8 cellular contexts compared by ENCODE assay signal in genomic region chr11:119205574-119206511, GRCh38. TPM values are rescaled to one million over a fixed set of nuclear protein-coding genes. Genes with fewer than 3 reads are reported as not detected.
DNase-seq lines count a peak whose midpoint lies in the region; ATAC-seq and TF ChIP-seq lines count a peak whose summit lies in the region.

TSS of gene CBL (plus strand) at chr11:119206339. CDS start at chr11:119206418, 79 bp downstream.

- H3K36me3 Mint-ChIP-seq in brain = no peaks in the 10 kb centered on the region

- H3K9me3 Mint-ChIP-seq in brain = no peaks in the 10 kb centered on the region

- H3K27me3 Mint-ChIP-seq in brain = peaks cover 9% of the 10 kb centered on the region

- peaks cover 47% of the 10 kb centered on the region for H3K4me1 Mint-ChIP-seq in brain

- DNase-seq in 8988T (peak; percentile 98), NCI-H2107 treated with DMSO at 0.1 percent for 48 hours (lab: John Stamatoyannopoulos, UW; ENCODE audit: unreplicated experiment) (peak; percentile 91), UCSD-AML1 (lab: John Stamatoyannopoulos, UW; ENCODE audit: unreplicated experiment) (peak; percentile 93), skeletal muscle cell (ENCODE audit: low read depth) (peak; percentile 45)

- H3K27ac Mint-ChIP-seq in brain = peak within 1 kb of the TSS; percentile 96 to 99 (median 96)

- peak within 1 kb of the TSS; percentile 90 for H3K4me3 ChIP-seq in iPS-11a (ENCODE audit: low read depth, low read length)
- peak within 1 kb of the TSS; percentile 90 for H3K4me3 ChIP-seq in skeletal muscle cell (ENCODE audit: low read depth, low read length)

- ATAC-seq in GM18519 (IDR thresholded peaks at IDR 0.05; ENCODE audit: low FRiP score, unreplicated experiment) (peak; percentile 59), HG03045 (IDR thresholded peaks at IDR 0.05; ENCODE audit: unreplicated experiment) (peak; percentile 86)

- H3K4me3 Mint-ChIP-seq in brain = peak within 1 kb of the TSS; percentile 94 to 100 (median 97)

- peak; percentile 89 to 91 for TF ChIP-seq CTCF in brain (conservative IDR thresholded peaks at IDR 0.05)

RNA-seq across cellular contexts. Expression of gene CBL, which starts in this region (rescaled TPM):
- polyA plus RNA-seq in brain (ENCODE audit: insufficient read depth, low read depth, low replicate concordance) = 16.4 TPM

Comparison
In these comparisons a context has a peak if more than half of its experiments do, and no peak if none do; other contexts are left out.
1. Peak in every context shown above with its lines: DNase-seq, ATAC-seq and H3K4me3 ChIP-seq.
2. DNase-seq: peak in every context shown above with its lines; median percentile 98 in 8988T; 93 in UCSD-AML1; 91 in NCI-H2107 treated with DMSO at 0.1 percent for 48 hours; 45 in skeletal muscle cell.